8 cellular contexts compared by ENCODE assay signal in genomic region chr1:167937709-167938010, GRCh38. TPM values are rescaled to one million over a fixed set of nuclear protein-coding genes. Genes with fewer than 3 reads are reported as not detected.
DNase-seq lines count a peak whose midpoint lies in the region; ATAC-seq and TF ChIP-seq lines count a peak whose summit lies in the region.

No MANE protein-coding gene starts in this region.

- H3K4me2 ChIP-seq in OCI-LY7 (ENCODE audit: low read length) (peak overlapping the region; percentile 97), neuronal stem cell (ENCODE audit: insufficient read depth, low read length, poor library complexity, severe bottlenecking) (peak overlapping the region; percentile 69)

- H4K20me1 ChIP-seq in OCI-LY7 (ENCODE audit: insufficient read depth, low read length): peaks cover 8% of the 10 kb centered on the region; the same call in 1 of the 2 replicates

- H3K4me1 Mint-ChIP-seq in CD8-positive, alpha-beta memory T cell: peaks cover 35 to 65% (median 56%) of the 10 kb centered on the region in 3 donors
- peaks cover 31% of the 10 kb centered on the region for H3K4me1 Mint-ChIP-seq in endothelial cell (ENCODE audit: unreplicated experiment)

- peaks cover 33% of the 10 kb centered on the region for H3K4me1 ChIP-seq in CD8-positive, alpha-beta memory T cell (ENCODE audit: insufficient read depth, low read length)
- H3K4me1 ChIP-seq in OCI-LY7 (ENCODE audit: insufficient read depth, low read length, poor library complexity, severe bottlenecking) (peaks cover 22% of the 10 kb centered on the region), neuronal stem cell (ENCODE audit: control insufficient read depth in 2 of 2, insufficient read depth in 1 of 2, low read depth in 1 of 2, low read length in 2 of 2) (peaks cover 0 to 8% of the 10 kb centered on the region in 2 donors)

- no peaks in the 10 kb centered on the region for H3K36me3 ChIP-seq in CD8-positive, alpha-beta memory T cell (ENCODE audit: insufficient read depth, low read length)
- H3K36me3 ChIP-seq in OCI-LY7 (ENCODE audit: insufficient read depth, low read length) (0 out of 2 replicates have a peak, but pooled peaks cover 2% of the 10 kb centered on the region), neuronal stem cell (replicated peaks in 1 of 2; ENCODE audit: control insufficient read depth in 2 of 2, insufficient read depth in 2 of 2, low read length in 2 of 2) (no peaks in the 10 kb centered on the region)

- H4K8ac ChIP-seq in neuronal stem cell (ENCODE audit: low read depth, low read length): no peak overlapping the region

- no peak overlapping the region for H2BK15ac ChIP-seq in neuronal stem cell (ENCODE audit: low read length)

- no peaks in the 10 kb centered on the region for H3K9me2 ChIP-seq in OCI-LY7 (ENCODE audit: insufficient read depth, low read length)

- H3K23ac ChIP-seq in neuronal stem cell (ENCODE audit: low read depth, low read length, poor library complexity): no peak overlapping the region

- peaks cover 0 to 22% (median 4%) of the 10 kb centered on the region in 3 donors for H3K36me3 Mint-ChIP-seq in CD8-positive, alpha-beta memory T cell
- peaks cover 14% of the 10 kb centered on the region for H3K36me3 Mint-ChIP-seq in endothelial cell (ENCODE audit: low read depth, unreplicated experiment)

- H2BK12ac ChIP-seq in neuronal stem cell (ENCODE audit: low read length): no peak overlapping the region

- H3K79me2 ChIP-seq in OCI-LY7 (ENCODE audit: insufficient read depth, low read depth, low read length): peaks cover 81% of the 10 kb centered on the region

- no peak for DNase-seq in CD8-positive, alpha-beta memory T cell
- DNase-seq in OCI-LY7 (ENCODE audit: low spot score) (no peak), endothelial cell (ENCODE audit: low spot score) (no peak), neuronal stem cell (ENCODE audit: low spot score) (no peak), NOMO-1 treated with DMSO at 0.1 percent for 48 hours (lab: John Stamatoyannopoulos, UW; ENCODE audit: unreplicated experiment) (no peak), NCI-H146 (lab: John Stamatoyannopoulos, UW) (no peak), GM10266 (ENCODE audit: extremely low spot score) (no peak)

- H3K9ac ChIP-seq in neuronal stem cell (ENCODE audit: low read depth, low read length, poor library complexity): no peak overlapping the region

- ATAC-seq in GM21737 (IDR thresholded peaks at IDR 0.05; ENCODE audit: unreplicated experiment): no peak

- H3K27me3 Mint-ChIP-seq in CD8-positive, alpha-beta memory T cell: no peaks in the 10 kb centered on the region
- H3K27me3 Mint-ChIP-seq in endothelial cell (ENCODE audit: unreplicated experiment): peaks cover 16% of the 10 kb centered on the region

- intact Hi-C loops in OCI-LY7 (cut with micrococcal nuclease; ENCODE audit: unreplicated experiment): loop anchor here (2.0 to 5.0 kb wide), 5 partner anchors 223 to 715 kb away; partner anchors contain the start of genes POU2F1, SFT2D2 and TIPRL

- peak overlapping the region; percentile 43; the same call in 1 of the 2 replicates for H2AFZ ChIP-seq in OCI-LY7 (ENCODE audit: low read length)
- peak overlapping the region; percentile 94 for H2AFZ ChIP-seq in neuronal stem cell (ENCODE audit: low read length)

- no peaks in the 10 kb centered on the region for H3K9me3 ChIP-seq in CD8-positive, alpha-beta memory T cell (ENCODE audit: low read length)
- H3K9me3 ChIP-seq in OCI-LY7 (ENCODE audit: low read length) (no peaks in the 10 kb centered on the region), neuronal stem cell (replicated peaks in 1 of 2; ENCODE audit: control insufficient read depth in 2 of 2, insufficient read depth in 1 of 2, low read depth in 1 of 2, low read length in 2 of 2) (no peaks in the 10 kb centered on the region)

- peak overlapping the region; percentile 88 to 97 (median 94) for H3K4me3 Mint-ChIP-seq in CD8-positive, alpha-beta memory T cell
- peak overlapping the region; percentile 98 for H3K4me3 Mint-ChIP-seq in endothelial cell (ENCODE audit: unreplicated experiment)

- no TSS peak for BruUV-seq in OCI-LY7 (replicated peaks; lab: Mats Ljungman, UMichigan)

- POLR2A ChIA-PET in CD8-positive, alpha-beta memory T cell (lab: Charles Lee): interaction anchor here (2.1 kb wide), 1 partner anchor 223 kb away, joined by 9 read pairs; no protein-coding TSS in a partner anchor
- POLR2A ChIA-PET in OCI-LY7 (lab: Charles Lee): interaction anchor here (0.7 to 1.2 kb wide), 6 partner anchors 78 to 717 kb away, joined by 3 to 7 read pairs (median 3); partner anchors contain the start of gene POU2F1

- no peak overlapping the region for H2BK120ac ChIP-seq in neuronal stem cell (ENCODE audit: low read depth, low read length)

- H3K18ac ChIP-seq in neuronal stem cell (ENCODE audit: low read length): no peak overlapping the region

- no peaks in the 10 kb centered on the region for H3K27me3 ChIP-seq in CD8-positive, alpha-beta memory T cell (ENCODE audit: insufficient read depth, low read length, poor library complexity, severe bottlenecking)
- no peaks in the 10 kb centered on the region for H3K27me3 ChIP-seq in neuronal stem cell (ENCODE audit: control insufficient read depth in 3 of 3, insufficient read depth in 3 of 3, low read depth in 1 of 3, low read length in 3 of 3)

- H3K27ac ChIP-seq in CD8-positive, alpha-beta memory T cell (ENCODE audit: low read depth, low read length): peak overlapping the region; percentile 96
- H3K27ac ChIP-seq in OCI-LY7 (ENCODE audit: low read depth, low read length, poor library complexity, severe bottlenecking) (peak overlapping the region; percentile 89), neuronal stem cell (replicated peaks; ENCODE audit: low read length) (peak overlapping the region; percentile 95)

- no peaks in the 10 kb centered on the region for H3K9me3 Mint-ChIP-seq in CD8-positive, alpha-beta memory T cell
- no peaks in the 10 kb centered on the region for H3K9me3 Mint-ChIP-seq in endothelial cell (ENCODE audit: unreplicated experiment)

- no peak overlapping the region for H2BK5ac ChIP-seq in neuronal stem cell (ENCODE audit: low read length)

- TF ChIP-seq CTCF in OCI-LY7 (conservative IDR thresholded peaks at IDR 0.05; ENCODE audit: low read length) (no peak), endothelial cell (IDR thresholded peaks at IDR 0.05; ENCODE audit: unreplicated experiment) (no peak), GM10266 (IDR thresholded peaks at IDR 0.05; ENCODE audit: control insufficient read depth, insufficient read depth, low read depth, missing control alignments) (no peak)

- CTCF ChIA-PET in CD8-positive, alpha-beta memory T cell (lab: Charles Lee): interaction anchor here (2.8 kb wide), 1 partner anchor 144 kb away, joined by 10 read pairs; no protein-coding TSS in a partner anchor
- CTCF ChIA-PET in OCI-LY7 (lab: Charles Lee; ENCODE audit: unreplicated experiment): no interaction called here

- H3K79me1 ChIP-seq in neuronal stem cell (ENCODE audit: low read depth, low read length): peaks cover 2% of the 10 kb centered on the region

- no peak overlapping the region for H4K91ac ChIP-seq in neuronal stem cell (ENCODE audit: low read depth, low read length, poor library complexity)

- peak overlapping the region; percentile 100 for H3K4me3 ChIP-seq in CD8-positive, alpha-beta memory T cell (ENCODE audit: low read length)
- H3K4me3 ChIP-seq in OCI-LY7 (ENCODE audit: low read depth, low read length, poor library complexity, severe bottlenecking) (peak overlapping the region; percentile 90), neuronal stem cell (ENCODE audit: low read length in 2 of 2) (peak overlapping the region; percentile 79 to 99)

- WGBS in neuronal stem cell (ENCODE audit: extremely low coverage in 2 of 2, insufficient read length in 2 of 2, insufficient replicate concordance in 1 of 2), 2 donors: no CpG with 5 or more reads among the region's 5 CpGs

- H3K27ac Mint-ChIP-seq in CD8-positive, alpha-beta memory T cell: peak overlapping the region; percentile 88 to 98 (median 94)
- H3K27ac Mint-ChIP-seq in endothelial cell (ENCODE audit: unreplicated experiment): peak overlapping the region; percentile 99

- H2AK5ac ChIP-seq in neuronal stem cell (ENCODE audit: low read depth, low read length): no peak overlapping the region

- no peak overlapping the region for H3K14ac ChIP-seq in neuronal stem cell (ENCODE audit: low read length)

- no peak overlapping the region for H3K4ac ChIP-seq in neuronal stem cell (ENCODE audit: low read length)

RNA-seq across cellular contexts. Expression of gene MPC2, which starts 0.8 kb away (rescaled TPM):
- 10 to 100 TPM; 56.1 to 57.0 TPM for total RNA-seq in CD8-positive, alpha-beta memory T cell
- polyA plus RNA-seq in CD8-positive, alpha-beta memory T cell: 92.4 TPM
- total RNA-seq in OCI-LY7 (2014; rRNA removed; shearing (Covaris generic)): 19.4 and 31.1 TPM in 2 replicates
- total RNA-seq in OCI-LY7 (2022): 56.4 and 65.1 TPM in 2 replicates
- total RNA-seq in endothelial cell (ENCODE audit: unreplicated experiment): 33.7 TPM
- 55.2 TPM for polyA plus RNA-seq in neuronal stem cell (2013, experiment 1 of 2)
- polyA plus RNA-seq in neuronal stem cell (2013, experiment 2 of 2): 55.7 TPM

RNA-seq across cellular contexts. Expression of gene DCAF6, which starts 1.2 kb away (rescaled TPM):
- total RNA-seq in CD8-positive, alpha-beta memory T cell: 10 to 100 TPM; 24.8 to 24.9 TPM
- 15.4 TPM for polyA plus RNA-seq in CD8-positive, alpha-beta memory T cell
- total RNA-seq in OCI-LY7 (2014; rRNA removed; shearing (Covaris generic)): 23.2 and 25.4 TPM in 2 replicates
- total RNA-seq in OCI-LY7 (2022) (30.6 and 31.9 TPM in 2 replicates), endothelial cell (ENCODE audit: unreplicated experiment) (21.0 TPM)
- polyA plus RNA-seq in neuronal stem cell (2013, experiment 1 of 2): 7.9 TPM
- 8.3 TPM for polyA plus RNA-seq in neuronal stem cell (2013, experiment 2 of 2)

RNA-seq across cellular contexts. Expression of gene ADCY10, which starts 23.7 kb away (rescaled TPM):
- under 1 TPM in 1 of 2 experiments, not detected in 1; 0.09 TPM for total RNA-seq in CD8-positive, alpha-beta memory T cell
- polyA plus RNA-seq in CD8-positive, alpha-beta memory T cell: not detected
- 0.10 TPM in 1 of 2 replicates, not detected in the other for total RNA-seq in OCI-LY7 (2014; rRNA removed; shearing (Covaris generic))
- total RNA-seq in OCI-LY7 (2022) (0.15 TPM in 1 of 2 replicates, not detected in the other), endothelial cell (ENCODE audit: unreplicated experiment) (0.31 TPM)
- polyA plus RNA-seq in neuronal stem cell (2013, experiment 1 of 2): 0.04 TPM
- polyA plus RNA-seq in neuronal stem cell (2013, experiment 2 of 2): 0.08 TPM
